ENCODE assay signal across 1 cellular context in genomic region chr16:71899171-71899570, GRCh38.
TF ChIP-seq lines count a peak whose summit lies in the region.

No MANE protein-coding gene starts in this region.

TF ChIP-seq in GM12878, 131 proteins besides CTCF, POLR2A, EP300 and RAD21:
- TF ChIP-seq CEBPZ (IDR thresholded peaks at IDR 0.05; ENCODE audit: low read depth, low read length), result no peak
- TF ChIP-seq KAT2A (conservative IDR thresholded peaks at IDR 0.05; ENCODE audit: control insufficient read depth, low read depth, low read length), result no peak
- no peak for TF ChIP-seq ZBTB4 (CRISPR knock-in tag; IDR thresholded peaks at IDR 0.05)
